ENCODE assay signal across 20 cellular contexts in genomic region chr6:21639316-21639715, GRCh38. TPM values are rescaled to one million over a fixed set of nuclear protein-coding genes. Genes with fewer than 3 reads are reported as not detected.
DNase-seq lines count a peak whose midpoint lies in the region; ATAC-seq, FAIRE-seq and TF ChIP-seq lines count a peak whose summit lies in the region.
"Had no signal": no experiment of that assay in that cellular context is flagged by ENCODE, and none has a peak within 500 bp of the region (broad histone marks: within the 10 kb centered on the region; RNA-seq: fewer than 3 reads in every experiment).

No MANE protein-coding gene starts in this region.

- TF ChIP-seq CTCF in HepG2 (CRISPR knock-in tag; IDR thresholded peaks at IDR 0.05) (no peak), right lobe of liver (IDR thresholded peaks at IDR 0.05) (no peak), fibroblast of pulmonary artery (IDR thresholded peaks at IDR 0.05; ENCODE audit: low read length, missing control alignments) (no peak), neural progenitor cell (IDR thresholded peaks at IDR 0.05) (no peak), adrenal gland (IDR thresholded peaks at IDR 0.05) (no peak)

- no peak overlapping the region for H3K4me3 Mint-ChIP-seq in neural progenitor cell
- H3K4me3 Mint-ChIP-seq: CD8-positive, alpha-beta T cell; HFFc6 had no signal

- no peaks in the 10 kb centered on the region for H3K79me2 ChIP-seq in HepG2 (ENCODE audit: insufficient read depth, low read length)
- H3K79me2 ChIP-seq in neural progenitor cell (ENCODE audit: low read depth), result no peaks in the 10 kb centered on the region

- no peak for FAIRE-seq in HepG2 (lab: Jason Lieb, UNC)
- FAIRE-seq: G401.6, GM12891, GM19239 had no signal

- 10% methylated on average over 5 of the region's 5 CpGs for WGBS in HepG2 (ENCODE audit: low lambda C conversion rate)
- WGBS in right lobe of liver (ENCODE audit: insufficient coverage, low coverage, low lambda C conversion rate, missing lambda C conversion rate), result 67% methylated on average over 5 of the region's 5 CpGs
- 75 to 80% (median 77%) methylated on average over 5 of the region's 5 CpGs for WGBS in adrenal gland, 4 donors

- in situ Hi-C loops in HepG2 (cut with HindIII; ENCODE audit: extremely low pct_ligation_motif_present, low pct_unique_long_range_greater_than_20kb), result no loop called here

- no peaks in the 10 kb centered on the region for H3F3A ChIP-seq in neural progenitor cell (ENCODE audit: low read depth)

- POLR2A ChIA-PET in HepG2 (lab: Yijun Ruan, JAX), result no interaction called here

- no peaks in the 10 kb centered on the region for H3K27me3 Mint-ChIP-seq in neural progenitor cell (ENCODE audit: insufficient read depth, low read depth)

- H2AFZ ChIP-seq in HepG2 (ENCODE audit: low read length) (no peak overlapping the region), neural progenitor cell (replicated peaks) (no peak overlapping the region)

- H3K4me1 Mint-ChIP-seq in neural progenitor cell, result no peaks in the 10 kb centered on the region

- H3K9me3 ChIP-seq in HepG2 (ENCODE audit: low read length), result no peaks in the 10 kb centered on the region
- no peaks in the 10 kb centered on the region for H3K9me3 ChIP-seq in right lobe of liver
- H3K9me3 ChIP-seq in neural progenitor cell (ENCODE audit: low read depth), result no peaks in the 10 kb centered on the region
- H3K9me3 ChIP-seq in adrenal gland (replicated peaks in 1 of 3), result no peaks in the 10 kb centered on the region

- DNase-seq in HepG2 (ENCODE audit: low spot score) (no peak), right lobe of liver (no peak), amniotic epithelial cell (ENCODE audit: low read depth) (peak; percentile 24), fibroblast of pulmonary artery (ENCODE audit: low read depth) (peak; percentile 59), neural progenitor cell (ENCODE audit: low spot score) (no peak), caudate nucleus (lab: John Stamatoyannopoulos, UW) (no peak), adrenal gland (no peak), NOMO-1 treated with dmso at 0.1 percent for 144 hours (lab: John Stamatoyannopoulos, UW; ENCODE audit: unreplicated experiment) (no peak)
- DNase-seq: 8988T; Calu3; CD8-positive, alpha-beta T cell; DMS53; GOT3; H7; HFFc6 had no signal

- H3K36me3 ChIP-seq in HepG2 (replicated peaks in 1 of 2; ENCODE audit: control insufficient read depth in 1 of 2, insufficient read depth in 2 of 2, low read length in 2 of 2), result no peaks in the 10 kb centered on the region
- H3K36me3 ChIP-seq in right lobe of liver, result no peaks in the 10 kb centered on the region
- H3K36me3 ChIP-seq in neural progenitor cell, result no peaks in the 10 kb centered on the region
- H3K36me3 ChIP-seq in adrenal gland (replicated peaks in 1 of 2), result no peaks in the 10 kb centered on the region
- H3K36me3 ChIP-seq: BLaER1 had no signal

- peaks cover 2% of the 10 kb centered on the region for H3K36me3 Mint-ChIP-seq in neural progenitor cell
- H3K36me3 Mint-ChIP-seq: CD8-positive, alpha-beta T cell had no signal

- H4K20me1 ChIP-seq in HepG2 (ENCODE audit: insufficient read depth, low read length) (no peaks in the 10 kb centered on the region), neural progenitor cell (ENCODE audit: low read depth) (no peaks in the 10 kb centered on the region)
- H4K20me1 ChIP-seq: BLaER1 had no signal

- TF ChIP-seq RAD21 in HepG2 (CRISPR knock-in tag; IDR thresholded peaks at IDR 0.05), result no peak

- H3K27me3 ChIP-seq in HepG2 (ENCODE audit: control insufficient read depth in 1 of 2, insufficient read depth in 2 of 2, low read length in 2 of 2), result no peaks in the 10 kb centered on the region; a peak in 1 of 5 replicates
- no peaks in the 10 kb centered on the region for H3K27me3 ChIP-seq in right lobe of liver
- no peaks in the 10 kb centered on the region for H3K27me3 ChIP-seq in neural progenitor cell
- H3K27me3 ChIP-seq in adrenal gland, result no peaks in the 10 kb centered on the region
- H3K27me3 ChIP-seq: BLaER1 had no signal

- H3K4me3 ChIP-seq in HepG2 (replicated peaks in 1 of 3; ENCODE audit: insufficient read depth in 1 of 3, low read depth in 2 of 3, low read length in 3 of 3), result no peak overlapping the region
- H3K4me3 ChIP-seq in right lobe of liver, result no peak overlapping the region
- no peak overlapping the region for H3K4me3 ChIP-seq in fibroblast of pulmonary artery (replicated peaks; ENCODE audit: low read depth, low read length)
- no peak overlapping the region for H3K4me3 ChIP-seq in neural progenitor cell
- no peak overlapping the region for H3K4me3 ChIP-seq in adrenal gland
- H3K4me3 ChIP-seq: BLaER1 had no signal

- peaks cover 22% of the 10 kb centered on the region for H3K9me3 Mint-ChIP-seq in neural progenitor cell
- H3K9me3 Mint-ChIP-seq: CD8-positive, alpha-beta T cell; HFFc6 had no signal

- H3K9ac ChIP-seq in HepG2 (ENCODE audit: insufficient read depth, low read depth, low read length) (no peak overlapping the region), neural progenitor cell (no peak overlapping the region)
- H3K9ac ChIP-seq: BLaER1 had no signal

- no peak overlapping the region for H3K4me2 ChIP-seq in HepG2 (ENCODE audit: low read depth, low read length)
- no peak overlapping the region for H3K4me2 ChIP-seq in neural progenitor cell
- H3K4me2 ChIP-seq: BLaER1 had no signal

- CTCF ChIA-PET in HepG2 (lab: Yijun Ruan, JAX; ENCODE audit: low intra/inter-chr PET ratio, low total read pairs), result no interaction called here

- H3K27ac Mint-ChIP-seq in neural progenitor cell, result peak overlapping the region; percentile 18
- H3K27ac Mint-ChIP-seq: CD8-positive, alpha-beta T cell; HFFc6 had no signal

- H3K27ac ChIP-seq in HepG2 (ENCODE audit: extremely low read length, insufficient read depth, low read length) (no peak overlapping the region), right lobe of liver (no peak overlapping the region), neural progenitor cell (no peak overlapping the region), caudate nucleus (ENCODE audit: low read depth, low read length) (no peak overlapping the region), adrenal gland (no peak overlapping the region)
- H3K27ac ChIP-seq: BLaER1 had no signal

- H3K4me1 ChIP-seq in HepG2 (ENCODE audit: insufficient read depth, low read length) (peaks cover 6% of the 10 kb centered on the region), right lobe of liver (no peaks in the 10 kb centered on the region), neural progenitor cell (no peaks in the 10 kb centered on the region), adrenal gland (replicated peaks in 1 of 2) (no peaks in the 10 kb centered on the region)
- H3K4me1 ChIP-seq: BLaER1 had no signal

- TF ChIP-seq EP300 in HepG2 (IDR thresholded peaks at IDR 0.05; ENCODE audit: low read depth in 2 of 2, low read length in 2 of 2) (no peak), HepG2 (CRISPR knock-in tag; IDR thresholded peaks at IDR 0.05; ENCODE audit: borderline replicate concordance) (no peak)

- ATAC-seq in HepG2 (no peak), right lobe of liver (no peak)
- ATAC-seq: CD8-positive, alpha-beta T cell; HCT116 had no signal

- no peak for TF ChIP-seq POLR2A in HepG2 (IDR thresholded peaks at IDR 0.05; ENCODE audit: insufficient read depth in 1 of 2, low read depth in 2 of 2, low read length in 2 of 2)
- no peak for TF ChIP-seq POLR2A in right lobe of liver (IDR thresholded peaks at IDR 0.05)
- TF ChIP-seq POLR2A in adrenal gland (IDR thresholded peaks at IDR 0.05), result no peak

- no TSS peak for BruUV-seq in HepG2 (replicated peaks; lab: Mats Ljungman, UMichigan)

- intact Hi-C loops in HepG2 (cut with micrococcal nuclease; ENCODE audit: unreplicated experiment), result no loop called here
- intact Hi-C loops in right lobe of liver (cut with DNase I), result no loop called here
- intact Hi-C loops in adrenal gland (cut with DNase I), result no loop called here

TF ChIP-seq in HepG2, 621 proteins besides CTCF, POLR2A, EP300 and RAD21 (continues in another document):
- no peak for TF ChIP-seq ZNF17 (CRISPR knock-in tag; IDR thresholded peaks at IDR 0.05)
- no peak for TF ChIP-seq FOXA1 (IDR thresholded peaks at IDR 0.05)
- no peak for TF ChIP-seq FOXA1 (CRISPR knock-in tag; IDR thresholded peaks at IDR 0.05)
- no peak for TF ChIP-seq ZNF317 (CRISPR knock-in tag; IDR thresholded peaks at IDR 0.05)
- 0 out of 2 replicates have a peak, but pooled peaks have one; percentile 8 for TF ChIP-seq CEBPB (IDR thresholded peaks at IDR 0.05; ENCODE audit: borderline replicate concordance, low read depth, low read length)

RNA-seq across cellular contexts. Expression of gene SOX4, which starts 45.8 kb away (rescaled TPM):
- 3.4 and 3.5 TPM in 2 replicates for total RNA-seq in HepG2 (2016; rRNA removed; fragmentation: Illumina TruSeq; extraction: Trizol)
- total RNA-seq in HepG2 (2016; cell fraction: cytosol; rRNA removed; fragmentation: Illumina TruSeq; extraction: Trizol; ENCODE audit: low read depth), result 0.18 and 0.20 TPM in 2 replicates
- total RNA-seq in HepG2 (2016; cell fraction: insoluble cytoplasmic fraction; rRNA removed; fragmentation: Illumina TruSeq; extraction: Trizol), result 3.4 TPM in 2 replicates
- total RNA-seq in HepG2 (2016; cell fraction: membrane; rRNA removed; fragmentation: Illumina TruSeq; extraction: Trizol), result 1.1 TPM in 2 replicates
- total RNA-seq in HepG2 (2016; cell fraction: nucleus; rRNA removed; fragmentation: Illumina TruSeq; extraction: Trizol), result 2.5 and 2.8 TPM in 2 replicates
- 2.5 and 2.6 TPM in 2 replicates for polyA plus RNA-seq in HepG2 (2011; rRNA removed)
- polyA plus RNA-seq in HepG2 (2011; cell fraction: cytosol; rRNA removed), result 1.2 and 1.4 TPM in 2 replicates
- polyA plus RNA-seq in HepG2 (2011; cell fraction: nucleus; rRNA removed), result 2.9 TPM in 2 replicates
- polyA plus RNA-seq in HepG2 (2012), result 1.4 and 2.9 TPM in 2 replicates
- 0.12 and 0.15 TPM in 2 replicates for polyA plus RNA-seq in HepG2 (2016; cell fraction: cytosol; fragmentation: Illumina TruSeq; extraction: Trizol; ENCODE audit: low read depth)
- 3.1 and 3.8 TPM in 2 replicates for polyA plus RNA-seq in HepG2 (2016; cell fraction: insoluble cytoplasmic fraction; fragmentation: Illumina TruSeq; extraction: Trizol; ENCODE audit: low read depth)
- polyA plus RNA-seq in HepG2 (2016; cell fraction: membrane; fragmentation: Illumina TruSeq; extraction: Trizol; ENCODE audit: low read depth), result 0.39 and 0.47 TPM in 2 replicates
- 4.1 and 4.3 TPM in 2 replicates for polyA plus RNA-seq in HepG2 (2016; cell fraction: nucleus; fragmentation: Illumina TruSeq; extraction: Trizol; ENCODE audit: insufficient read depth, low read depth)
- 2.9 and 3.1 TPM in 2 replicates for polyA minus RNA-seq in HepG2 (2011; rRNA and poly(A)+ RNA removed; ENCODE audit: low replicate concordance)
- 3.3 and 4.1 TPM in 2 replicates for polyA minus RNA-seq in HepG2 (2011; cell fraction: cytosol; rRNA and poly(A)+ RNA removed)
- 2.1 and 3.0 TPM in 2 replicates for polyA minus RNA-seq in HepG2 (2011; cell fraction: nucleus; rRNA and poly(A)+ RNA removed)
- 10 to 100 TPM in 1 of 6 experiments, 1 to 10 TPM in 4, under 1 TPM in 1; 0.81 to 22.5 (median 2.4) TPM for total RNA-seq in right lobe of liver
- 147 and 161 TPM in 2 replicates for total RNA-seq in neural progenitor cell (ENCODE audit: low replicate concordance)
- total RNA-seq in adrenal gland, result 10 to 100 TPM in 2 of 8 donors, 1 to 10 TPM in 6; 4.0 to 12.8 (median 6.7) TPM
- polyA plus RNA-seq in adrenal gland, result 1 to 10 TPM; 1.6 to 6.7 (median 2.9) TPM

Comparison
In these comparisons a context has a peak if more than half of its experiments do, and no peak if none do; other contexts are left out.
1. DNase-seq: peak in amniotic epithelial cell (single experiment) and fibroblast of pulmonary artery (single experiment); none in HepG2 (single experiment), right lobe of liver (0 of 3), neural progenitor cell (single experiment), caudate nucleus (0 of 61), adrenal gland (0 of 7) and NOMO-1 treated with dmso at 0.1 percent for 144 hours (single experiment).